In the genomic region with DNA sequence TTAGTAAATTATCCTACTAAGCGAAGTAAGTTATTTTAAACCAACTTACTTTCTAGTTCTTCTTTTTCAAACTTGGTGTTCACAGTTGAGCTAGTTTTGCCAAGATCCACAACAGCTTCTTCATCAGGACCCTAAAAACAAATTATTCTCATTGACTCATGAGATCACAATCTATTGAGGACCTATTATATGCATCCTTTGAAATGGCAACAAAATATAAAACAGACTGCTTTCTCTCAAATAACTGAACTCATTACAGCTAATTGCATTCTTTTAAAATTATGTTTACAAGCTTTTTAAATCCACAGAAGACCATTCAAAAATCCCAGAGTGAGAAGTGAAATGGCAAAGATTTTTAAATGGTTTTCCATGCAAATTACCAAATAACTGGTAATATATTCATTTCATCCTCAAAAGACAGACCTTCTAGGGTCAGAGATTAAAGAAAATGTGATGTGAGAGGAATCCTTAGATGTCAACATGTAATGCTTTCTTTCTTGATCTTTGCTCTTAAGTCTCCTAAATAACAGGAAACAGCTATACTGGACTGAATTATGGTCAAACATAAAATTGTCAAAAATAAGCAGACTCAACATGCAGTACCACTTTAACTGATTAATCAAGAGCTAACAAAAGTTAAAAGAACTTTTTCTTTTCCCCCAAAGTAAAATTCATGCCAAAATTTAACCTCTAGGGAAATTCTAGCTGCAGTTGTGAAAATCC, we compare ENCODE assay signal across 1 cellular context.
TF ChIP-seq lines count a peak whose summit lies in the region.

No MANE protein-coding gene starts in this region.

TF ChIP-seq in HepG2, 621 proteins besides CTCF, POLR2A, EP300 and RAD21 (continued from another document and continues in another):
- TF ChIP-seq, protein P1, sequence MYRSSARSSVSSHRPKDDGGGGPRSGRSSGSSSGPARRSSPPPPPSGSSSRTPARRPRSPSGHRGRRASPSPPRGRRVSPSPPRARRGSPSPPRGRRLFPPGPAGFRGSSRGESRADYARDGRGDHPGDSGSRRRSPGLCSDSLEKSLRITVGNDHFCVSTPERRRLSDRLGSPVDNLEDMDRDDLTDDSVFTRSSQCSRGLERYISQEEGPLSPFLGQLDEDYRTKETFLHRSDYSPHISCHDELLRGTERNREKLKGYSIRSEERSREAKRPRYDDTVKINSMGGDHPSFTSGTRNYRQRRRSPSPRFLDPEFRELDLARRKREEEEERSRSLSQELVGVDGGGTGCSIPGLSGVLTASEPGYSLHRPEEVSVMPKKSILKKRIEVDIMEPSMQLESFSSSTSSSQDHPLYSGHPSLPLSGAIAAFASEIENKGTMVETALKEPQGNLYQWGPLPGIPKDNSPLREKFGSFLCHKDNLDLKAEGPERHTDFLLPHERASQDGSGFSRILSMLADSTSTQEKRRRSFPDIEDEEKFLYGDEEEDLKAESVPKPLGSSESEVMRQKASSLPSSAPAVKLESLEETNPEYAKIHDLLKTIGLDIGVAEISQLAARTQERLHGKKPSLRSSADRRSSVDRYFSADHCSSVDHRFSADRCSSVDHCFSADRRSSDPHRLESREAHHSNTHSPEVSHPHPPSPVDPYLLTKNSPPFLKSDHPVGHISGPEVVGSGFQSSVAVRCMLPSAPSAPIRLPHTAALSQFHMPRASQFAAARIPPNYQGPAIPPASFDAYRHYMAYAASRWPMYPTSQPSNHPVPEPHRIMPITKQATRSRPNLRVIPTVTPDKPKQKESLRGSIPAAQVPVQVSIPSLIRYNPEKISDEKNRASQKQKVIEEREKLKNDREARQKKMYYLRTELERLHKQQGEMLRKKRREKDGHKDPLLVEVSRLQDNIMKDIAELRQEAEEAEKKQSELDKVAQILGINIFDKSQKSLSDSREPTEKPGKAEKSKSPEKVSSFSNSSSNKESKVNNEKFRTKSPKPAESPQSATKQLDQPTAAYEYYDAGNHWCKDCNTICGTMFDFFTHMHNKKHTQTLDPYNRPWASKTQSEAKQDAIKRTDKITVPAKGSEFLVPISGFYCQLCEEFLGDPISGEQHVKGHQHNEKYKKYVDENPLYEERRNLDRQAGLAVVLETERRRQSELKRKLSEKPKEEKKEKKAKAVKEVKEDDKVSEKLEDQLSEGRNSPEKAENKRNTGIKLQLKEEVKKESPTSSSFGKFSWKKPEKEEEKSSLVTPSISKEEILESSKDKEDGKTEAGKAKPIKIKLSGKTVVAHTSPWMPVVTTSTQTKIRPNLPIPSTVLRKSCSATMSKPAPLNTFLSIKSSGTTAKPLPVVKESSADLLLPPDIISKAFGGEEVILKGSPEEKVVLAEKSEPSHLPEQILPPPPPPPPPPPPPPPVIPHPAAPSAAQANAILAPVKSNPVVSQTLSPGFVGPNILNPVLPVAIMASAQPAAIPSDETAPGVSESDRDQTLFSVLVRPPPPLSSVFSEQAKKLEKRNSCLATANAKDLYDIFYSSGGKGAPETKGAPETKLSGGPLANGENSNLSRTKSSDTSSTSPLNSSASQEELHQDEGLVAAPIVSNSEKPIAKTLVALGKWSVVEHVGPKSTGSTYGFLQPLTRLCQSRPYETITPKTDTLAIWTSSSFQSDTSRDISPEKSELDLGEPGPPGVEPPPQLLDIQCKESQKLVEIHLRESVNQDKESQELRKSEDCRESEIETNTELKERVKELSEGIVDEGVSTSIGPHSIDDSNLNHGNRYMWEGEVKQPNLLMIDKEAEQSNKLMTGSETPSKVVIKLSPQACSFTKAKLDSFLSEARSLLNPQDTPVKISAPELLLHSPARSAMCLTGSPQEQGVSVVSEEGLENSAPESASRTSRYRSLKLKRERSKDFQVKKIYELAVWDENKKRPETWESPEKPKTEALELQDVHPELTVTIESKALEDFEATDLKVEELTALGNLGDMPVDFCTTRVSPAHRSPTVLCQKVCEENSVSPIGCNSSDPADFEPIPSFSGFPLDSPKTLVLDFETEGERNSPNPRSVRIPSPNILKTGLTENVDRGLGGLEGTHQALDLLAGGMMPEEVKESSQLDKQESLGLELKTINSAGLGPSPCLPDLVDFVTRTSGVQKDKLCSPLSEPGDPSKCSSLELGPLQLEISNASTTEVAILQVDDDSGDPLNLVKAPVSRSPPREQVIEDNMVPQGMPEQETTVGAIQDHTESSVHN (CRISPR knock-in tag; IDR thresholded peaks at IDR 0.05), result no peak
- 0 out of 2 replicates have a peak, but pooled peaks have one; percentile 17 for TF ChIP-seq SAP130 (CRISPR knock-in tag; IDR thresholded peaks at IDR 0.05; ENCODE audit: low read depth)
- no peak for TF ChIP-seq ZNF780A (CRISPR knock-in tag; IDR thresholded peaks at IDR 0.05)
- TF ChIP-seq ARNT (IDR thresholded peaks at IDR 0.05), result no peak
- no peak for TF ChIP-seq ZNF224 (CRISPR knock-in tag; IDR thresholded peaks at IDR 0.05)
- TF ChIP-seq ZBTB7B (CRISPR knock-in tag; IDR thresholded peaks at IDR 0.05), result no peak
- TF ChIP-seq ZBTB43 (CRISPR knock-in tag; conservative IDR thresholded peaks at IDR 0.05), result no peak
- TF ChIP-seq ZFP37 (CRISPR knock-in tag; IDR thresholded peaks at IDR 0.05; ENCODE audit: borderline replicate concordance), result no peak
- TF ChIP-seq, protein P2, sequence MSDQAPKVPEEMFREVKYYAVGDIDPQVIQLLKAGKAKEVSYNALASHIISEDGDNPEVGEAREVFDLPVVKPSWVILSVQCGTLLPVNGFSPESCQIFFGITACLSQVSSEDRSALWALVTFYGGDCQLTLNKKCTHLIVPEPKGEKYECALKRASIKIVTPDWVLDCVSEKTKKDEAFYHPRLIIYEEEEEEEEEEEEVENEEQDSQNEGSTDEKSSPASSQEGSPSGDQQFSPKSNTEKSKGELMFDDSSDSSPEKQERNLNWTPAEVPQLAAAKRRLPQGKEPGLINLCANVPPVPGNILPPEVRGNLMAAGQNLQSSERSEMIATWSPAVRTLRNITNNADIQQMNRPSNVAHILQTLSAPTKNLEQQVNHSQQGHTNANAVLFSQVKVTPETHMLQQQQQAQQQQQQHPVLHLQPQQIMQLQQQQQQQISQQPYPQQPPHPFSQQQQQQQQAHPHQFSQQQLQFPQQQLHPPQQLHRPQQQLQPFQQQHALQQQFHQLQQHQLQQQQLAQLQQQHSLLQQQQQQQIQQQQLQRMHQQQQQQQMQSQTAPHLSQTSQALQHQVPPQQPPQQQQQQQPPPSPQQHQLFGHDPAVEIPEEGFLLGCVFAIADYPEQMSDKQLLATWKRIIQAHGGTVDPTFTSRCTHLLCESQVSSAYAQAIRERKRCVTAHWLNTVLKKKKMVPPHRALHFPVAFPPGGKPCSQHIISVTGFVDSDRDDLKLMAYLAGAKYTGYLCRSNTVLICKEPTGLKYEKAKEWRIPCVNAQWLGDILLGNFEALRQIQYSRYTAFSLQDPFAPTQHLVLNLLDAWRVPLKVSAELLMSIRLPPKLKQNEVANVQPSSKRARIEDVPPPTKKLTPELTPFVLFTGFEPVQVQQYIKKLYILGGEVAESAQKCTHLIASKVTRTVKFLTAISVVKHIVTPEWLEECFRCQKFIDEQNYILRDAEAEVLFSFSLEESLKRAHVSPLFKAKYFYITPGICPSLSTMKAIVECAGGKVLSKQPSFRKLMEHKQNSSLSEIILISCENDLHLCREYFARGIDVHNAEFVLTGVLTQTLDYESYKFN (CRISPR knock-in tag; conservative IDR thresholded peaks at IDR 0.05), result peak; percentile 58
- TF ChIP-seq ZNF180 (CRISPR knock-in tag; IDR thresholded peaks at IDR 0.05; ENCODE audit: borderline replicate concordance, low read depth), result no peak
- no peak for TF ChIP-seq FOXM1 (CRISPR knock-in tag; IDR thresholded peaks at IDR 0.05)
- TF ChIP-seq CEBPZ (IDR thresholded peaks at IDR 0.05; ENCODE audit: low read length), result no peak
- TF ChIP-seq AGO1 (IDR thresholded peaks at IDR 0.05; ENCODE audit: low read depth, low read length, poor library complexity, severe bottlenecking), result no peak
- TF ChIP-seq, protein P3, sequence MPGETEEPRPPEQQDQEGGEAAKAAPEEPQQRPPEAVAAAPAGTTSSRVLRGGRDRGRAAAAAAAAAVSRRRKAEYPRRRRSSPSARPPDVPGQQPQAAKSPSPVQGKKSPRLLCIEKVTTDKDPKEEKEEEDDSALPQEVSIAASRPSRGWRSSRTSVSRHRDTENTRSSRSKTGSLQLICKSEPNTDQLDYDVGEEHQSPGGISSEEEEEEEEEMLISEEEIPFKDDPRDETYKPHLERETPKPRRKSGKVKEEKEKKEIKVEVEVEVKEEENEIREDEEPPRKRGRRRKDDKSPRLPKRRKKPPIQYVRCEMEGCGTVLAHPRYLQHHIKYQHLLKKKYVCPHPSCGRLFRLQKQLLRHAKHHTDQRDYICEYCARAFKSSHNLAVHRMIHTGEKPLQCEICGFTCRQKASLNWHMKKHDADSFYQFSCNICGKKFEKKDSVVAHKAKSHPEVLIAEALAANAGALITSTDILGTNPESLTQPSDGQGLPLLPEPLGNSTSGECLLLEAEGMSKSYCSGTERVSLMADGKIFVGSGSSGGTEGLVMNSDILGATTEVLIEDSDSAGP (CRISPR knock-in tag; IDR thresholded peaks at IDR 0.05; ENCODE audit: borderline replicate concordance), result no peak
- TF ChIP-seq SCMH1 (CRISPR knock-in tag; IDR thresholded peaks at IDR 0.05; ENCODE audit: borderline replicate concordance), result no peak
- TF ChIP-seq HIVEP1 (CRISPR knock-in tag; IDR thresholded peaks at IDR 0.05), result no peak
- TF ChIP-seq HES4 (CRISPR knock-in tag; IDR thresholded peaks at IDR 0.05; ENCODE audit: borderline replicate concordance), result no peak
- TF ChIP-seq, protein P4, sequence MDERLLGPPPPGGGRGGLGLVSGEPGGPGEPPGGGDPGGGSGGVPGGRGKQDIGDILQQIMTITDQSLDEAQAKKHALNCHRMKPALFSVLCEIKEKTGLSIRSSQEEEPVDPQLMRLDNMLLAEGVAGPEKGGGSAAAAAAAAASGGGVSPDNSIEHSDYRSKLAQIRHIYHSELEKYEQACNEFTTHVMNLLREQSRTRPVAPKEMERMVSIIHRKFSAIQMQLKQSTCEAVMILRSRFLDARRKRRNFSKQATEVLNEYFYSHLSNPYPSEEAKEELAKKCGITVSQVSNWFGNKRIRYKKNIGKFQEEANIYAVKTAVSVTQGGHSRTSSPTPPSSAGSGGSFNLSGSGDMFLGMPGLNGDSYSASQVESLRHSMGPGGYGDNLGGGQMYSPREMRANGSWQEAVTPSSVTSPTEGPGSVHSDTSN (CRISPR knock-in tag; IDR thresholded peaks at IDR 0.05), result no peak
- no peak for TF ChIP-seq PHB2 (IDR thresholded peaks at IDR 0.05; ENCODE audit: partially characterized antibody)
- TF ChIP-seq KAT7 (CRISPR knock-in tag; IDR thresholded peaks at IDR 0.05; ENCODE audit: borderline replicate concordance), result no peak
- no peak for TF ChIP-seq ZZZ3 (CRISPR knock-in tag; IDR thresholded peaks at IDR 0.05; ENCODE audit: borderline replicate concordance)
- 0 out of 2 replicates have a peak, but pooled peaks have one; percentile 31 for TF ChIP-seq GATAD2A (CRISPR knock-in tag; IDR thresholded peaks at IDR 0.05)
- TF ChIP-seq ZBTB4 (CRISPR knock-in tag; IDR thresholded peaks at IDR 0.05; ENCODE audit: borderline replicate concordance), result no peak
- no peak for TF ChIP-seq ZNF569 (CRISPR knock-in tag; IDR thresholded peaks at IDR 0.05; ENCODE audit: borderline replicate concordance)
- no peak for TF ChIP-seq NCOA5 (CRISPR knock-in tag; IDR thresholded peaks at IDR 0.05)
- no peak for TF ChIP-seq ZSCAN20 (CRISPR knock-in tag; IDR thresholded peaks at IDR 0.05; ENCODE audit: borderline replicate concordance)
- TF ChIP-seq CREM (IDR thresholded peaks at IDR 0.05), result 0 out of 2 replicates have a peak, but pooled peaks have one; percentile 15
- TF ChIP-seq CREM (CRISPR knock-in tag; IDR thresholded peaks at IDR 0.05), result no peak
